ENCODE assay signal across 13 cellular contexts in genomic region chr16:54370653-54371052, GRCh38.
A peak's percentile ranks its signal among the peaks of the same experiment; 100 is the strongest.
DNase-seq lines count a peak whose midpoint lies in the region; TF ChIP-seq lines count a peak whose summit lies in the region.
"Had no signal": no experiment of that assay in that cellular context is flagged by ENCODE, and none has a peak within 500 bp of the region (broad histone marks: within the 10 kb centered on the region; RNA-seq: fewer than 3 reads in every experiment).

No MANE protein-coding gene starts in this region.

- TF ChIP-seq CTCF in fibroblast of lung (conservative IDR thresholded peaks at IDR 0.05 in 1 of 2, IDR thresholded peaks at IDR 0.05 in 1 of 2; ENCODE audit: low read depth in 1 of 2, low read length in 2 of 2) (no peak), spleen (IDR thresholded peaks at IDR 0.05 in 8 of 11, conservative IDR thresholded peaks at IDR 0.05 in 3 of 11) (no peak)

- H3K27me3 ChIP-seq in fibroblast of lung (ENCODE audit: control insufficient read depth, insufficient read depth, low read length), result no peaks in the 10 kb centered on the region
- H3K27me3 ChIP-seq in spleen (replicated peaks in 1 of 7), result peaks cover 0 to 63% (median 0%) of the 10 kb centered on the region in 7 donors

- no peaks in the 10 kb centered on the region for H3K79me2 ChIP-seq in fibroblast of lung (ENCODE audit: control insufficient read depth, insufficient read depth, low read length)
- H3K79me2 ChIP-seq: parathyroid adenoma had no signal

- no peak for TF ChIP-seq POLR2A in spleen (IDR thresholded peaks at IDR 0.05)

- H3K4me2 ChIP-seq in fibroblast of lung (ENCODE audit: extremely low read depth, insufficient read depth, low read length), result no peak overlapping the region

- H3K4me1 ChIP-seq in fibroblast of lung (ENCODE audit: control insufficient read depth, extremely low read depth, insufficient read depth, low read length) (no peaks in the 10 kb centered on the region), spleen (no peaks in the 10 kb centered on the region)
- H3K4me1 ChIP-seq: parathyroid adenoma had no signal

- H3K9ac ChIP-seq in fibroblast of lung (ENCODE audit: insufficient read depth, low read length), result no peak overlapping the region
- H3K9ac ChIP-seq: parathyroid adenoma had no signal

- H3K4me3 ChIP-seq in fibroblast of lung (replicated peaks in 1 of 4; ENCODE audit: control extremely low read depth in 1 of 4, insufficient read depth in 1 of 4, low read depth in 3 of 4, low read length in 4 of 4) (no peak overlapping the region), spleen (no peak overlapping the region)

- H3K36me3 ChIP-seq in fibroblast of lung (ENCODE audit: control insufficient read depth, insufficient read depth, low read length) (no peaks in the 10 kb centered on the region), spleen (no peaks in the 10 kb centered on the region)

- H3K27ac ChIP-seq in fibroblast of lung (ENCODE audit: insufficient read depth, low read length), result no peak overlapping the region
- H3K27ac ChIP-seq in spleen, result no peak overlapping the region
- H3K27ac ChIP-seq: parathyroid adenoma had no signal

- no peaks in the 10 kb centered on the region for H4K20me1 ChIP-seq in fibroblast of lung (ENCODE audit: control insufficient read depth, extremely low read depth, insufficient read depth, low read length)

- no peaks in the 10 kb centered on the region for H3K9me3 ChIP-seq in fibroblast of lung (ENCODE audit: control insufficient read depth, insufficient read depth, low read depth, low read length)
- H3K9me3 ChIP-seq in spleen, result no peaks in the 10 kb centered on the region

- intact Hi-C loops in spleen (cut with DNase I; ENCODE audit: low total_unique reads), result no loop called here

- peak overlapping the region; percentile 7 for H2AFZ ChIP-seq in fibroblast of lung (ENCODE audit: low read length)
- H2AFZ ChIP-seq: parathyroid adenoma had no signal

- 4 to 10% (median 6%) methylated on average over 16 to 20 of the region's 20 CpGs for WGBS in spleen, 5 donors

- DNase-seq in CMK (ENCODE audit: low read depth), result peak; percentile 50
- peak; percentile 83 to 90 for DNase-seq in NCI-H524 (lab: John Stamatoyannopoulos, UW)
- no peak for DNase-seq in fibroblast of lung (ENCODE audit: low read depth in 2 of 2)
- DNase-seq in myocyte (ENCODE audit: low read depth), result peak; percentile 90
- DNase-seq in NOMO-1 treated with DMSO at 0.1 percent for 48 hours (lab: John Stamatoyannopoulos, UW; ENCODE audit: unreplicated experiment), result no peak
- DNase-seq in spleen, result no peak
- DNase-seq in NOMO-1 (lab: John Stamatoyannopoulos, UW; ENCODE audit: unreplicated experiment in 2 of 2), result no peak
- no peak for DNase-seq in NCI-H1048 (lab: John Stamatoyannopoulos, UW)
- DNase-seq: activated CD4-positive, alpha-beta T cell treated with anti-CD3 and anti-CD28 coated beads for 1 hour; NCI-H2227 treated with DMSO at 0.1 percent for 48 hours; stimulated activated CD4-positive, alpha-beta T cell treated with anti-CD3 and anti-CD28 coated beads, Interleukin-1b, Interleukin-23, amount 100 ng/mL, for 48 hours; T-helper 1 cell had no signal

Comparison
In these comparisons a context has a peak if more than half of its experiments do, and no peak if none do; other contexts are left out.
1. DNase-seq: peak in CMK (single experiment), NCI-H524 (2 of 2) and myocyte (single experiment); none in fibroblast of lung (0 of 2), NOMO-1 treated with DMSO at 0.1 percent for 48 hours (single experiment), spleen (single experiment), NOMO-1 (0 of 2) and NCI-H1048 (single experiment).